ENCODE assay signal across 19 cellular contexts in the genomic region with DNA sequence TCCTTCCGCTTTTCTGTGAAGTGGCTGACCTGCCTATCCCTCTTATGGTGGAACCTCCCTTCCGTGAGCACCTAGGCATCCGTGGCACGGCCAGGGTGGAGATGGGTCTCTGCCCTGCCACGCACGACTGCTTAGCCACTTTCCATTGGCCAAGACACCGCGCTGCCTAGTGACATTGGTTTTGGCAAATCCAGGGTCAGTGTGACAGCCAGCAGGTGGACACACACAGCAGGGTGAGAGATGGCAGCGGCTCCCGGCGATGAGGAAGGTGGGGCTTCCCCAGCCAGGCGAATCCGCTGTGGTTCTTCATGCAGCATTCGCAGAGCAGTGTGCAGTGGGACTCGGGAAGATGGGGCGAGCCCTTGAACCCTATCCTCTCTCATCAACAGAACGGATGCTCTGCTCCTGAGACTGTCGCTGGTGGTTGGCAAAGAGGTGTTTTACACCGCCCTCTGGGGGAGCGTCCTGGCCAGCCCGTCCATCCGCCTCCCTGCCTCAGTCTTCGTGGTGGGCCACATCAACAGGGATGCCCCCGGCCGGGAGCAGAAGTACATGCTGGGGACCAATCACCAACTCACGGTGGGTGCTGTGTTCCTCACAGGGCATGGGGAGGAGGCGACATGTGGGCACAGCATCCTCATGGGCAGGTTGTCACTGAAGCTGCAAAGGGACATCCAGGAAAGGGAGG. TPM values are rescaled to one million over a fixed set of nuclear protein-coding genes. Genes with fewer than 3 reads are reported as not detected.
DNase-seq lines count a peak whose midpoint lies in the region; ATAC-seq and TF ChIP-seq lines count a peak whose summit lies in the region.
"Had no signal": no experiment of that assay in that cellular context is flagged by ENCODE, and none has a peak within 500 bp of the region (broad histone marks: within the 10 kb centered on the region; RNA-seq: fewer than 3 reads in every experiment).

No MANE protein-coding gene starts in this region.

- no peak overlapping the region for H3K23ac ChIP-seq in H9 (ENCODE audit: insufficient read length, low read depth, low read length)
- H3K23ac ChIP-seq in neuronal stem cell (ENCODE audit: low read depth, low read length, poor library complexity), result peak overlapping the region; percentile 68

- peaks cover 13 to 19% of the 10 kb centered on the region in 2 experiments for H3K4me1 Mint-ChIP-seq in H9

- no peak overlapping the region for H3K4me3 Mint-ChIP-seq in H9
- H3K4me3 Mint-ChIP-seq: CD14-positive monocyte; T-helper 1 cell treated with Interleukin-12 subunit alpha and Interleukin-12 subunit beta and Interleukin-4 antibody, amounts not matched to agents 30 μg/mL and 1 μg/mL, for 36 hours had no signal

- no peak overlapping the region for H4K8ac ChIP-seq in H9 (replicated peaks; ENCODE audit: insufficient read length, low read depth, low read length)
- H4K8ac ChIP-seq in neuronal stem cell (ENCODE audit: low read depth, low read length), result no peak overlapping the region

- H4K20me1 ChIP-seq in H9 (ENCODE audit: control insufficient read depth, insufficient read depth, insufficient read length) (no peaks in the 10 kb centered on the region), OCI-LY3 (ENCODE audit: insufficient read depth, low read length) (no peaks in the 10 kb centered on the region)

- H2BK12ac ChIP-seq in H9 (ENCODE audit: insufficient read length, low read depth, low read length), result no peak overlapping the region
- H2BK12ac ChIP-seq in neuronal stem cell (ENCODE audit: low read length), result no peak overlapping the region

- H3K9me3 ChIP-seq in H9 (ENCODE audit: control insufficient read depth, low read depth, low read length) (no peaks in the 10 kb centered on the region), OCI-LY3 (ENCODE audit: insufficient read depth, low read length) (no peaks in the 10 kb centered on the region), neuronal stem cell (replicated peaks in 1 of 2; ENCODE audit: control insufficient read depth in 2 of 2, insufficient read depth in 1 of 2, low read depth in 1 of 2, low read length in 2 of 2) (peaks cover 0 to 1% of the 10 kb centered on the region in 2 donors)
- H3K9me3 ChIP-seq: SJSA1 had no signal

- no peaks in the 10 kb centered on the region for H3K27me3 Mint-ChIP-seq in H9 (ENCODE audit: low read depth)

- no peak overlapping the region for H2BK20ac ChIP-seq in H9 (ENCODE audit: low read depth, low read length, poor library complexity, severe bottlenecking)

- no peak overlapping the region for H3K14ac ChIP-seq in H9 (ENCODE audit: insufficient read depth, low read length)
- peak overlapping the region; percentile 14 for H3K14ac ChIP-seq in neuronal stem cell (ENCODE audit: low read length)

- H3K4me1 ChIP-seq in H9 (ENCODE audit: insufficient read depth, low read length) (no peaks in the 10 kb centered on the region), OCI-LY3 (ENCODE audit: low read length) (peaks cover 45% of the 10 kb centered on the region), neuronal stem cell (ENCODE audit: control insufficient read depth in 2 of 2, insufficient read depth in 1 of 2, low read depth in 1 of 2, low read length in 2 of 2) (peaks cover 0 to 12% of the 10 kb centered on the region in 2 donors)

- H3K9ac ChIP-seq in H9 (ENCODE audit: extremely low read depth, insufficient read length, low read length) (no peak overlapping the region), OCI-LY3 (ENCODE audit: low read length) (no peak overlapping the region), neuronal stem cell (ENCODE audit: low read depth, low read length, poor library complexity) (no peak overlapping the region)

- TF ChIP-seq CTCF in H9 (conservative IDR thresholded peaks at IDR 0.05) (no peak), OCI-LY3 (IDR thresholded peaks at IDR 0.05; ENCODE audit: low read depth, low read length) (no peak)

- H3K4me3 ChIP-seq in OCI-LY3 (ENCODE audit: low read length) (peak overlapping the region; percentile 57), neuronal stem cell (ENCODE audit: low read length in 2 of 2) (peak overlapping the region in 1 of 2 donors; percentile 49)
- H3K4me3 ChIP-seq: PC-9, SJSA1 had no signal

- no peak overlapping the region for H2BK5ac ChIP-seq in H9 (ENCODE audit: insufficient read length, low read length)
- H2BK5ac ChIP-seq in neuronal stem cell (ENCODE audit: low read length), result no peak overlapping the region

- H3K4me2 ChIP-seq in H9 (ENCODE audit: insufficient read depth, insufficient read length, low read length) (no peak overlapping the region), OCI-LY3 (ENCODE audit: low read length) (peak overlapping the region; percentile 80), neuronal stem cell (ENCODE audit: insufficient read depth, low read length, poor library complexity, severe bottlenecking) (no peak overlapping the region)
- H3K4me2 ChIP-seq: PC-9 had no signal

- no peak overlapping the region for H4K91ac ChIP-seq in H9 (ENCODE audit: insufficient read length, low read depth, low read length)
- no peak overlapping the region for H4K91ac ChIP-seq in neuronal stem cell (ENCODE audit: low read depth, low read length, poor library complexity)

- H3K27ac ChIP-seq in H9 (ENCODE audit: insufficient read length, low read depth, low read length), result no peak overlapping the region
- peak overlapping the region; percentile 50 for H3K27ac ChIP-seq in OCI-LY3 (ENCODE audit: low read length)
- no peak overlapping the region for H3K27ac ChIP-seq in neuronal stem cell (replicated peaks; ENCODE audit: low read length)
- H3K27ac ChIP-seq: HL-60, SJSA1 had no signal

- H2AK5ac ChIP-seq in H9 (ENCODE audit: insufficient read length, low read length) (no peak overlapping the region), neuronal stem cell (ENCODE audit: low read depth, low read length) (peak overlapping the region; percentile 53)

- no peak overlapping the region for H3K56ac ChIP-seq in H9 (ENCODE audit: insufficient read length, low read depth, low read length)

- H3K4ac ChIP-seq in H9 (ENCODE audit: low read depth, low read length) (no peak overlapping the region), neuronal stem cell (ENCODE audit: low read length) (no peak overlapping the region)

- H3K18ac ChIP-seq in H9 (ENCODE audit: insufficient read length, low read depth, low read length) (no peak overlapping the region), neuronal stem cell (ENCODE audit: low read length) (peak overlapping the region; percentile 7)

- H2BK15ac ChIP-seq in H9 (ENCODE audit: low read depth, low read length), result no peak overlapping the region
- no peak overlapping the region for H2BK15ac ChIP-seq in neuronal stem cell (ENCODE audit: low read length)

- no peak overlapping the region for H2AFZ ChIP-seq in H9 (ENCODE audit: low read length)
- no peak overlapping the region for H2AFZ ChIP-seq in OCI-LY3 (ENCODE audit: low read depth, low read length)
- H2AFZ ChIP-seq in neuronal stem cell (ENCODE audit: low read length), result no peak overlapping the region
- H2AFZ ChIP-seq: PC-9 had no signal

- no peak overlapping the region for H3T11ph ChIP-seq in H9 (ENCODE audit: low read length)

- H3K79me1 ChIP-seq in H9 (ENCODE audit: insufficient read depth, low read depth, low read length, poor library complexity, severe bottlenecking) (no peaks in the 10 kb centered on the region), neuronal stem cell (ENCODE audit: low read depth, low read length) (no peaks in the 10 kb centered on the region)

- no peaks in the 10 kb centered on the region for H3K23me2 ChIP-seq in H9 (ENCODE audit: insufficient read length, low read depth, low read length, poor library complexity, severe bottlenecking)

- no peaks in the 10 kb centered on the region for H3K9me3 Mint-ChIP-seq in H9
- H3K9me3 Mint-ChIP-seq: CD14-positive monocyte; T-helper 1 cell treated with Interleukin-12 subunit alpha and Interleukin-12 subunit beta and Interleukin-4 antibody, amounts not matched to agents 30 μg/mL and 1 μg/mL, for 36 hours had no signal

- H2BK120ac ChIP-seq in H9 (ENCODE audit: low read depth, low read length, poor library complexity, severe bottlenecking) (no peak overlapping the region), neuronal stem cell (ENCODE audit: low read depth, low read length) (no peak overlapping the region)

- H3K79me2 ChIP-seq in H9 (ENCODE audit: insufficient read depth, low read length), result no peaks in the 10 kb centered on the region
- no peaks in the 10 kb centered on the region for H3K79me2 ChIP-seq in OCI-LY3 (ENCODE audit: low read length)

- H3K36me3 ChIP-seq in OCI-LY3 (replicated peaks; ENCODE audit: low read depth, low read length), result no peaks in the 10 kb centered on the region
- H3K36me3 ChIP-seq in neuronal stem cell (replicated peaks in 1 of 2; ENCODE audit: control insufficient read depth in 2 of 2, insufficient read depth in 2 of 2, low read length in 2 of 2), result peaks cover 2 to 6% of the 10 kb centered on the region in 2 donors
- H3K36me3 ChIP-seq: SJSA1 had no signal

- H3K27me3 ChIP-seq in H9 (ENCODE audit: insufficient read depth, low read length), result no peaks in the 10 kb centered on the region
- no peaks in the 10 kb centered on the region for H3K27me3 ChIP-seq in OCI-LY3 (ENCODE audit: low read depth, low read length)
- no peaks in the 10 kb centered on the region for H3K27me3 ChIP-seq in neuronal stem cell (ENCODE audit: control insufficient read depth in 3 of 3, insufficient read depth in 3 of 3, low read depth in 1 of 3, low read length in 3 of 3)
- H3K27me3 ChIP-seq: SJSA1 had no signal

- ATAC-seq in HG02623 (IDR thresholded peaks at IDR 0.05; ENCODE audit: unreplicated experiment), result no peak
- no peak for ATAC-seq in GM21526 (IDR thresholded peaks at IDR 0.05; ENCODE audit: low FRiP score, unreplicated experiment)
- no peak for ATAC-seq in GM21367 (IDR thresholded peaks at IDR 0.05; ENCODE audit: unreplicated experiment)

- H4K5ac ChIP-seq in H9 (ENCODE audit: insufficient read length, low read depth, low read length), result no peak overlapping the region

- H3K27ac Mint-ChIP-seq in H9, result peak overlapping the region in 2 of 3 experiments; percentile 73 to 84; a peak in 2 of 7 replicates
- H3K27ac Mint-ChIP-seq: T-helper 1 cell treated with Interleukin-12 subunit alpha and Interleukin-12 subunit beta and Interleukin-4 antibody, amounts not matched to agents 30 μg/mL and 1 μg/mL, for 36 hours had no signal

- peaks cover 0 to 3% (median 0%) of the 10 kb centered on the region in 3 experiments; a peak in 3 of 7 replicates for H3K36me3 Mint-ChIP-seq in H9 (ENCODE audit: insufficient read depth in 1 of 3, low read depth in 3 of 3)

- no CpG with 5 or more reads among the region's 27 CpGs for WGBS in H9 (ENCODE audit: extremely low coverage, insufficient read length, low lambda C conversion rate)
- WGBS in neuronal stem cell (ENCODE audit: extremely low coverage in 2 of 2, insufficient read length in 2 of 2, insufficient replicate concordance in 1 of 2), 2 donors, result no CpG with 5 or more reads among the region's 27 CpGs

- DNase-seq in H9 (no peak), cerebellar cortex (ENCODE audit: low spot score) (peak; percentile 81), neuronal stem cell (ENCODE audit: low spot score) (no peak)
- DNase-seq in stimulated activated CD4-positive, alpha-beta T cell treated with anti-CD3 and anti-CD28 coated beads, Interleukin-2, amount 100 ng/mL, for 48 hours, result no peak
- DNase-seq: COR-L47, GF-D8, GOT3, NCI-H1092 treated with DMSO at 0.1 percent for 48 hours, NCI-H146, NCI-H2081 had no signal

RNA-seq across cellular contexts. Expression of a gene that starts 51.8 kb away (rescaled TPM):
- 8.7 and 10.0 TPM in 2 replicates for total RNA-seq in H9 (2021)
- 3.4 TPM for polyA plus RNA-seq in neuronal stem cell (2013, experiment 1 of 2)
- 3.7 TPM for polyA plus RNA-seq in neuronal stem cell (2013, experiment 2 of 2)
